8 cellular contexts compared by ENCODE assay signal in the genomic region with DNA sequence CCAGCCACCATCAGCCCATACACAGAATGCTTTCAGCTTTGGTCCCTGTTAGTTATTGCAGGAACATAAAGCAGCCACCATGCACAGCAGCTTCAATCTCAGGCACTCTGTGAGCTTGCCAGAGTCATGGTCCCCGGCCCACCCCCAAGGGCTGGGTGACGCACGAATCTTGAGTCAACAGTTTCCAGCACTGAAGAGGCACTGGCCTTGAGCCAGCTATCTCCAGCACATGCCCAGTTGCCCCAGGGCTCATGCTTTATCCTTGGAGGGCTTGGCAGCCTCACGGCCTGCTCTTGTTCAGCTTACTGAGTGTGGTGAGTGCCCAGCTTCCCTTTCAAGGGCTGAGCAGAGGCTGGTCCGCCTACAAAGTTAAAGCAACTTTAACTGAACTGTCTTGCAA.
DNase-seq lines count a peak whose midpoint lies in the region; ATAC-seq and TF ChIP-seq lines count a peak whose summit lies in the region.

No MANE protein-coding gene starts in this region.

- ATAC-seq in HG03571 (IDR thresholded peaks at IDR 0.05; ENCODE audit: unreplicated experiment), result no peak

- DNase-seq in DMS53 (lab: John Stamatoyannopoulos, UW), result peak; percentile 97
- peak; percentile 97 to 98 for DNase-seq in NCI-H446 (lab: John Stamatoyannopoulos, UW)
- peak; percentile 86 for DNase-seq in epithelial cell of esophagus (ENCODE audit: low read depth)
- DNase-seq in occipital lobe (lab: John Stamatoyannopoulos, UW), result peak; percentile 59
- DNase-seq in OCI-M2 (lab: John Stamatoyannopoulos, UW; ENCODE audit: unreplicated experiment), result no peak
- no peak for DNase-seq in T-helper 2 cell
- DNase-seq in NCI-H226, result no peak

- no peak for TF ChIP-seq CTCF in epithelial cell of esophagus (IDR thresholded peaks at IDR 0.05; ENCODE audit: insufficient read depth, low read depth, low read length, missing control alignments)

- H3K4me3 ChIP-seq in epithelial cell of esophagus (ENCODE audit: low read length), result no peak overlapping the region

Comparison
In these comparisons a context has a peak if more than half of its experiments do, and no peak if none do; other contexts are left out.
1. DNase-seq: peak in DMS53 (single experiment), NCI-H446 (2 of 2), epithelial cell of esophagus (single experiment) and occipital lobe (single experiment); none in OCI-M2 (single experiment), T-helper 2 cell (0 of 5) and NCI-H226 (single experiment).